2 cellular contexts compared by ENCODE assay signal in the genomic region with DNA sequence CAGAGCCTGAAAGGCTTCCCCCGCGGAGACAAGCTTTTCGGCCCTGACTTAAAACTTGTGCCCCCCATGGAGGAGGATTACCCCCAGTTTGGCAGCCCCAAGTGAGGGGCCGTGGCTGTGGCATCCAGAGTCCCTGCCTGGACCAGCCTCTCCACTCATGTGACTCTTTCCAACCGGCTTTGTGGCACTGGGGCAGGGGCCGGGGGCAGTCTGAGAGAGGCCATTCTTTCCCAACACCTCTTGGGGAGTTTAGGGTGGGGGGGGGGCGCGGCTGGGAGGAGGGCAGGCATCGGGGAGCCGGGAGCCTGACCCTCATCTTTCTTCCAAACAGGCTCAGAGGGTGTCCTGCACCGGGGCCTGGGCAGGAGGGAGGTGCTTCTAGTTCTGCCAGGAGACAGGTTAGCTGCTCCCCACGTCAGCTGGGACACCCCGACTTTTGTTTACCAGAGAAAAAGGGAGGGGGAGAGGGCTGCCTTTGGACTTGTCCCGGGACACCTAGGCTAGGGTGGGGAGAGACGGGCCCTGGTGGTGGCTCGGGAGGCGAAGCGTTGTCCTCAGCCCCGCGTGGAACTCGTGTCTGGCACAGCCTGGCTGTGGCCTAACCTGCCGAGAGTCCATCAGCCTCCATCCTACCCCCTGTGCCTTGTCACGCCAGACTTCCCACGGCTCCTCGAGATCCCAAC.
TF ChIP-seq lines count a peak whose summit lies in the region.

No MANE protein-coding gene starts in this region.

TF ChIP-seq in GM23338, 12 proteins besides CTCF, POLR2A, EP300 and RAD21:
- TF ChIP-seq EZH2phosphoT487 (IDR thresholded peaks at IDR 0.05; ENCODE audit: unreplicated experiment) (no peak), POLR2AphosphoS5 (IDR thresholded peaks at IDR 0.05; ENCODE audit: low read depth) (no peak), ZNF114 (CRISPR knock-in tag; IDR thresholded peaks at IDR 0.05) (no peak), ETS1 (IDR thresholded peaks at IDR 0.05) (no peak), EZH2 (IDR thresholded peaks at IDR 0.05; ENCODE audit: low read depth, unreplicated experiment) (no peak), STAT1 (IDR thresholded peaks at IDR 0.05; ENCODE audit: unreplicated experiment) (no peak), ZNF331 (CRISPR knock-in tag; IDR thresholded peaks at IDR 0.05; ENCODE audit: low read depth) (no peak), JUNB (IDR thresholded peaks at IDR 0.05; ENCODE audit: unreplicated experiment) (no peak), NANOG (IDR thresholded peaks at IDR 0.05; ENCODE audit: borderline replicate concordance) (no peak)
- TF ChIP-seq, protein P1, sequence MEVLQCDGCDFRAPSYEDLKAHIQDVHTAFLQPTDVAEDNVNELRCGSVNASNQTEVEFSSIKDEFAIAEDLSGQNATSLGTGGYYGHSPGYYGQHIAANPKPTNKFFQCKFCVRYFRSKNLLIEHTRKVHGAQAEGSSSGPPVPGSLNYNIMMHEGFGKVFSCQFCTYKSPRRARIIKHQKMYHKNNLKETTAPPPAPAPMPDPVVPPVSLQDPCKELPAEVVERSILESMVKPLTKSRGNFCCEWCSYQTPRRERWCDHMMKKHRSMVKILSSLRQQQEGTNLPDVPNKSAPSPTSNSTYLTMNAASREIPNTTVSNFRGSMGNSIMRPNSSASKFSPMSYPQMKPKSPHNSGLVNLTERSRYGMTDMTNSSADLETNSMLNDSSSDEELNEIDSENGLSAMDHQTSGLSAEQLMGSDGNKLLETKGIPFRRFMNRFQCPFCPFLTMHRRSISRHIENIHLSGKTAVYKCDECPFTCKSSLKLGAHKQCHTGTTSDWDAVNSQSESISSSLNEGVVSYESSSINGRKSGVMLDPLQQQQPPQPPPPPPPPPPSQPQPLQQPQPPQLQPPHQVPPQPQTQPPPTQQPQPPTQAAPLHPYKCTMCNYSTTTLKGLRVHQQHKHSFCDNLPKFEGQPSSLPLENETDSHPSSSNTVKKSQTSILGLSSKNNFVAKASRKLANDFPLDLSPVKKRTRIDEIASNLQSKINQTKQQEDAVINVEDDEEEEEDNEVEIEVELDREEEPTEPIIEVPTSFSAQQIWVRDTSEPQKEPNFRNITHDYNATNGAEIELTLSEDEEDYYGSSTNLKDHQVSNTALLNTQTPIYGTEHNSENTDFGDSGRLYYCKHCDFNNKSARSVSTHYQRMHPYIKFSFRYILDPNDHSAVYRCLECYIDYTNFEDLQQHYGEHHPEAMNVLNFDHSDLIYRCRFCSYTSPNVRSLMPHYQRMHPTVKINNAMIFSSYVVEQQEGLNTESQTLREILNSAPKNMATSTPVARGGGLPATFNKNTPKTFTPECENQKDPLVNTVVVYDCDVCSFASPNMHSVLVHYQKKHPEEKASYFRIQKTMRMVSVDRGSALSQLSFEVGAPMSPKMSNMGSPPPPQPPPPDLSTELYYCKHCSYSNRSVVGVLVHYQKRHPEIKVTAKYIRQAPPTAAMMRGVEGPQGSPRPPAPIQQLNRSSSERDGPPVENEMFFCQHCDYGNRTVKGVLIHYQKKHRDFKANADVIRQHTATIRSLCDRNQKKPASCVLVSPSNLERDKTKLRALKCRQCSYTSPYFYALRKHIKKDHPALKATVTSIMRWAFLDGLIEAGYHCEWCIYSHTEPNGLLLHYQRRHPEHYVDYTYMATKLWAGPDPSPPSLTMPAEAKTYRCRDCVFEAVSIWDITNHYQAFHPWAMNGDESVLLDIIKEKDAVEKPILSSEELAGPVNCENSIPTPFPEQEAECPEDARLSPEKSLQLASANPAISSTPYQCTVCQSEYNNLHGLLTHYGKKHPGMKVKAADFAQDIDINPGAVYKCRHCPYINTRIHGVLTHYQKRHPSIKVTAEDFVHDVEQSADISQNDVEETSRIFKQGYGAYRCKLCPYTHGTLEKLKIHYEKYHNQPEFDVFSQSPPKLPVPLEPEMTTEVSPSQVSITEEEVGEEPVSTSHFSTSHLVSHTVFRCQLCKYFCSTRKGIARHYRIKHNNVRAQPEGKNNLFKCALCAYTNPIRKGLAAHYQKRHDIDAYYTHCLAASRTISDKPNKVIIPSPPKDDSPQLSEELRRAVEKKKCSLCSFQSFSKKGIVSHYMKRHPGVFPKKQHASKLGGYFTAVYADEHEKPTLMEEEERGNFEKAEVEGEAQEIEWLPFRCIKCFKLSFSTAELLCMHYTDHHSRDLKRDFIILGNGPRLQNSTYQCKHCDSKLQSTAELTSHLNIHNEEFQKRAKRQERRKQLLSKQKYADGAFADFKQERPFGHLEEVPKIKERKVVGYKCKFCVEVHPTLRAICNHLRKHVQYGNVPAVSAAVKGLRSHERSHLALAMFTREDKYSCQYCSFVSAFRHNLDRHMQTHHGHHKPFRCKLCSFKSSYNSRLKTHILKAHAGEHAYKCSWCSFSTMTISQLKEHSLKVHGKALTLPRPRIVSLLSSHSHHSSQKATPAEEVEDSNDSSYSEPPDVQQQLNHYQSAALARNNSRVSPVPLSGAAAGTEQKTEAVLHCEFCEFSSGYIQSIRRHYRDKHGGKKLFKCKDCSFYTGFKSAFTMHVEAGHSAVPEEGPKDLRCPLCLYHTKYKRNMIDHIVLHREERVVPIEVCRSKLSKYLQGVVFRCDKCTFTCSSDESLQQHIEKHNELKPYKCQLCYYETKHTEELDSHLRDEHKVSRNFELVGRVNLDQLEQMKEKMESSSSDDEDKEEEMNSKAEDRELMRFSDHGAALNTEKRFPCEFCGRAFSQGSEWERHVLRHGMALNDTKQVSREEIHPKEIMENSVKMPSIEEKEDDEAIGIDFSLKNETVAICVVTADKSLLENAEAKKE (CRISPR knock-in tag; IDR thresholded peaks at IDR 0.05) = no peak

TF ChIP-seq in liver, 16 proteins besides CTCF, POLR2A, EP300 and RAD21:
- no peak for TF ChIP-seq NR2F2 (IDR thresholded peaks at IDR 0.05)
- peak in 1 of 2 donors; percentile 1 for TF ChIP-seq HNF4A (conservative IDR thresholded peaks at IDR 0.05)
